In the genomic region with DNA sequence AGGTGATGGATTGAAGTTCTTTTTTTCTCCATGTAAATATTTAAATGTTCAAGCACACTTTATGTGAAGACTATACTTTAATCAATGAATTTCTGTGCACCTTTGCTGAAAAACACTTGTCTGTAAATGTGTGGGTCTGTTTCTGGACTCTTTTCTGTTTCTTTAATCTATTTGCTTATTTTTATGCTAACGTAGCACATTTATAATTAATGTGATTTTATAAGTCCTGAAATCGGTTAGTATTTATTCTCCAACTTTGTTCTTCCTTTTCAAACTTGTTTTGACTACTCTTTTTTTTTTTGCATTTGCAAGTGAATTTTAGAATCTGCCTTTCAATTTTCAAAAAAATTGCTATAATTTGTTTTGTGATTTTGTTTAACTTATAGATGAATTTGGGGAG, we compare ENCODE assay signal across 32 cellular contexts.
"Had no signal": no experiment of that assay in that cellular context is flagged by ENCODE, and none has a peak within 500 bp of the region (broad histone marks: within the 10 kb centered on the region; RNA-seq: fewer than 3 reads in every experiment).

No MANE protein-coding gene starts in this region.

- FAIRE-seq: astrocyte, bronchial epithelial cell, endothelial cell of umbilical vein had no signal

- H3K27ac ChIP-seq: brain microvascular endothelial cell, epithelial cell of prostate, esophagus squamous epithelium, gastrocnemius medialis, heart left ventricle, WERI-Rb-1 had no signal

- H3K36me3 ChIP-seq: brain microvascular endothelial cell, esophagus squamous epithelium, gastrocnemius medialis, heart left ventricle, WERI-Rb-1 had no signal

- H3K4me3 ChIP-seq: esophagus squamous epithelium, gastrocnemius medialis, heart left ventricle had no signal

- DNase-seq: activated B cell treated with CpG ODN at 0.5 μM for 24 hours; activated CD4-positive, alpha-beta T cell treated with anti-CD3 and anti-CD28 coated beads for 48 hours; activated CD4-positive, alpha-beta T cell treated with anti-CD3 and anti-CD28 coated beads, Interleukin-2, amount 50 U/mL, for 1 hour; activated CD4-positive, alpha-beta T cell treated with anti-CD3 and anti-CD28 coated beads, Interleukin-2, amount 50 U/mL, for 48 hours; activated CD8-positive, alpha-beta memory T cell treated with anti-CD3 and anti-CD28 coated beads for 24 hours; activated CD8-positive, alpha-beta T cell treated with anti-CD3 and anti-CD28 coated beads for 36 hours; activated effector memory CD4-positive, alpha-beta T cell treated with Interleukin-2 at 50 U/mL for 16 hours; activated gamma-delta T cell treated with Interleukin-2 at 50 U/mL for 16 hours; activated naive CD4-positive, alpha-beta T cell treated with anti-CD3 and anti-CD28 coated beads, Interleukin-2, amount 50 U/mL, for 16 hours; activated naive CD4-positive, alpha-beta T cell treated with Interleukin-2 at 50 U/mL for 16 hours; activated T-cell treated with anti-CD3 and anti-CD28 coated beads, Interleukin-2, amount 50 U/mL, for 4 hours; amniotic stem cell; anterior cingulate cortex; brain microvascular endothelial cell; cortex of kidney; dermis blood vessel endothelial cell; effector CD4-positive, alpha-beta T cell; effector memory CD8-positive, alpha-beta T cell; esophagus squamous epithelium; gastrocnemius medialis; glutamatergic neuron; heart left ventricle; T-helper 1 cell; T-helper 17 cell; T1000; WERI-Rb-1 had no signal

- H3K27me3 ChIP-seq: brain microvascular endothelial cell, esophagus squamous epithelium, gastrocnemius medialis, heart left ventricle had no signal

- ATAC-seq: activated CD4-positive, CD25-positive, alpha-beta regulatory T cell treated with anti-CD3 and anti-CD28 coated beads, Interleukin-2, amount 50 U/mL, for 24 hours; activated CD8-positive, alpha-beta T cell treated with anti-CD3 and anti-CD28 coated beads for 36 hours; activated T-cell treated with anti-CD3 and anti-CD28 coated beads, Interleukin-2, amount 50 U/mL, for 4 hours; activated T-helper 17 cell treated with anti-CD3 and anti-CD28 coated beads, Interleukin-2, amount 50 U/mL, for 72 hours; effector memory CD8-positive, alpha-beta T cell; gastrocnemius medialis; heart left ventricle; T-helper 17 cell had no signal

- H3K9me3 ChIP-seq: esophagus squamous epithelium, gastrocnemius medialis, heart left ventricle had no signal

- H3K4me1 ChIP-seq: esophagus squamous epithelium, gastrocnemius medialis, heart left ventricle had no signal
